13 cellular contexts compared by ENCODE assay signal in the genomic region with DNA sequence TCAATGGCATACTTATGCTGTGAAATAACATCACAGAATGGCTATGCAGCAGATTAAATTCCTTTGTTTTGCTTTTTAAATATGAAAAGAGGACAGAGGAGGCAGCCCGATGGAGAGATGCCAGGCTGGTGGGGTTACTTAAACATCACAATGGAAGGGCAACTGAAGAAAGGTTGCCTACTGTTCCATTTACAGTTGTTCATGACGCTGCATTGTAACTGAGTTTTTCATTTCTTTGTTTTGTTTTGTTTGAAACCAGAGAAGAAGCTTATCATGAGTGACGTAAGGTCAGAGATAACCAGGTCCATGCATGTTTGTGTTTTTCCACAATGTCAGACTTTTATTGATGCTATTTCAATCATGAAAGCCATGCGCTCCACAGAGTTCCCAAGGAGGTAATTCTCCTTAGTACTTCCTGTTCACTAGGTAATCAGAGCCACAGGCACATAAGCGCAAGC.
"Had no signal": no experiment of that assay in that cellular context is flagged by ENCODE, and none has a peak within 500 bp of the region (broad histone marks: within the 10 kb centered on the region; RNA-seq: fewer than 3 reads in every experiment).

No MANE protein-coding gene starts in this region.

- H3K36me3 ChIP-seq: colonic mucosa, stomach, thoracic aorta had no signal

- H3K4me3 ChIP-seq: colonic mucosa, stomach, thoracic aorta had no signal

- H3K36me3 Mint-ChIP-seq: T-cell had no signal

- H3K9me3 ChIP-seq: colonic mucosa, thoracic aorta had no signal

- H3K27ac Mint-ChIP-seq: activated CD4-positive, alpha-beta T cell treated with anti-CD3 and anti-CD28 coated beads, Interleukin-2, amount 10 ng/mL, durations not matched to agents 24 days and 14 days; activated naive CD8-positive, alpha-beta T cell treated with anti-CD3 and anti-CD28 coated beads, Interleukin-2, amount 50 U/mL, for 24 hours; T-cell had no signal

- H3K27ac ChIP-seq: colonic mucosa, epithelial cell of prostate, stomach, thoracic aorta had no signal

- H3K4me1 ChIP-seq: colonic mucosa, stomach had no signal

- DNase-seq: activated CD4-positive, alpha-beta T cell treated with anti-CD3 and anti-CD28 coated beads, Interleukin-2, amount 10 ng/mL, durations not matched to agents 24 days and 14 days; activated CD8-positive, alpha-beta memory T cell treated with anti-CD3 and anti-CD28 coated beads for 24 hours; activated naive CD4-positive, alpha-beta T cell treated with Interleukin-2 at 50 U/mL for 16 hours; activated naive CD8-positive, alpha-beta T cell treated with anti-CD3 and anti-CD28 coated beads, Interleukin-2, amount 50 U/mL, for 24 hours; colonic mucosa; effector memory CD4-positive, alpha-beta T cell; midbrain; naive B cell; stimulated activated CD4-positive, alpha-beta T cell treated with anti-CD3 and anti-CD28 coated beads, Interleukin-4, amount 100 ng/mL, for 4 hours; stomach; T-cell had no signal

- H3K4me3 Mint-ChIP-seq: activated CD4-positive, alpha-beta T cell treated with anti-CD3 and anti-CD28 coated beads, Interleukin-2, amount 10 ng/mL, durations not matched to agents 24 days and 14 days; activated naive CD8-positive, alpha-beta T cell treated with anti-CD3 and anti-CD28 coated beads, Interleukin-2, amount 50 U/mL, for 24 hours; naive B cell; T-cell had no signal

- ATAC-seq: activated naive CD8-positive, alpha-beta T cell treated with anti-CD3 and anti-CD28 coated beads, Interleukin-2, amount 50 U/mL, for 24 hours; T-cell had no signal

- H3K4me1 Mint-ChIP-seq: activated CD4-positive, alpha-beta T cell treated with anti-CD3 and anti-CD28 coated beads, Interleukin-2, amount 10 ng/mL, durations not matched to agents 24 days and 14 days; activated naive CD8-positive, alpha-beta T cell treated with anti-CD3 and anti-CD28 coated beads, Interleukin-2, amount 50 U/mL, for 24 hours; naive B cell; T-cell had no signal

- H3K27me3 ChIP-seq: colonic mucosa, stomach had no signal
